8 cellular contexts compared by ENCODE assay signal in the genomic region with DNA sequence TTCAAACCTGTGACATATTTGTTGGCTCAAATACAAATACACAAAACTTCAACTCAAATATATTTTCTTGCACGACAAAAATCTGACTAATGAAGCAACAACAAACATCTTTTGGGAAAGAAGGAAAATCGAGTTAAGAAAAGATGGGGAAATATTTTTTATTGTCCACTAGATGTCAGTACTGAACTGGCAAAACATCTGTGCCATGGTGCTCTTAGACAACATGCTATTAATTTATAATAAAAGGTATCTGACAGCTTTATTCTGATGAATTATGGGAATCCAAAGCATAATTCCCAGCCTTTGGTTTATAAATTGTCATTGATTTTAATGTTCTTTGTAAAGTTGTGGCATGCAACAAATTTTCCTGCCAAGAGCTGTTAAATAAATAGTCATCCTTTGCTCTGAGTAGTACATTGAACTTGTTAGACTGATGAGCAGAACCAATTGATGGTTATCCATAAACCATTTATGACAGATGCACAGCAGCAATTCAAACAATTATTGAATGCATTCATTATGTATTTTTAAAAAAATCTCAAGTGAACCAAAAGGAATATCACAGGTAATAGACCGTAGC.
DNase-seq lines count a peak whose midpoint lies in the region; ATAC-seq and TF ChIP-seq lines count a peak whose summit lies in the region.

No MANE protein-coding gene starts in this region.

- no peak overlapping the region for H3K4me2 ChIP-seq in OCI-LY1 (ENCODE audit: low read length)

- no peaks in the 10 kb centered on the region for H3K9me3 ChIP-seq in OCI-LY1 (ENCODE audit: low read length)
- no peaks in the 10 kb centered on the region for H3K9me3 ChIP-seq in CD8-positive, alpha-beta T cell (ENCODE audit: low read length)

- no peaks in the 10 kb centered on the region for H3K4me1 ChIP-seq in OCI-LY1 (ENCODE audit: insufficient read depth, low read length, severe bottlenecking)
- no peaks in the 10 kb centered on the region for H3K4me1 ChIP-seq in CD8-positive, alpha-beta T cell (ENCODE audit: insufficient read depth, low read length)

- CTCF ChIA-PET in CD8-positive, alpha-beta T cell (lab: Charles Lee): no interaction called here

- ATAC-seq in HG03521 (IDR thresholded peaks at IDR 0.05; ENCODE audit: unreplicated experiment): no peak
- no peak for ATAC-seq in CD8-positive, alpha-beta T cell

- H2AFZ ChIP-seq in OCI-LY1 (ENCODE audit: low read length): no peak overlapping the region

- peaks cover 2% of the 10 kb centered on the region for H3K4me1 Mint-ChIP-seq in CD8-positive, alpha-beta T cell (ENCODE audit: low read depth)

- H3K4me3 Mint-ChIP-seq in CD8-positive, alpha-beta T cell: no peak overlapping the region

- no peak overlapping the region for H3K9ac ChIP-seq in OCI-LY1 (ENCODE audit: low read length)

- POLR2A ChIA-PET in CD8-positive, alpha-beta T cell (lab: Charles Lee): no interaction called here

- H3F3A ChIP-seq in OCI-LY1 (ENCODE audit: insufficient read depth, low read length): no peaks in the 10 kb centered on the region

- H3K27ac Mint-ChIP-seq in CD8-positive, alpha-beta T cell: no peak overlapping the region

- H3K9me3 Mint-ChIP-seq in CD8-positive, alpha-beta T cell: no peaks in the 10 kb centered on the region

- H3K27me3 Mint-ChIP-seq in CD8-positive, alpha-beta T cell (ENCODE audit: low read depth): peaks cover 7% of the 10 kb centered on the region

- H3K27me3 ChIP-seq in OCI-LY1 (ENCODE audit: insufficient read depth, low read length): no peaks in the 10 kb centered on the region
- H3K27me3 ChIP-seq in CD8-positive, alpha-beta T cell (ENCODE audit: insufficient read depth, low read length): no peaks in the 10 kb centered on the region

- H3K36me3 ChIP-seq in OCI-LY1 (ENCODE audit: insufficient read depth, low read length): no peaks in the 10 kb centered on the region
- H3K36me3 ChIP-seq in CD8-positive, alpha-beta T cell (ENCODE audit: insufficient read depth, low read length): no peaks in the 10 kb centered on the region

- no peaks in the 10 kb centered on the region for H3K36me3 Mint-ChIP-seq in CD8-positive, alpha-beta T cell

- DNase-seq in HFF-Myc (ENCODE audit: extremely low read depth, low read depth) (no peak), erythroblast (lab: John Stamatoyannopoulos, UW) (peak; percentile 6 to 31), retina (peak; percentile 48)
- no peak for DNase-seq in effector CD8-positive, alpha-beta T cell (lab: John Stamatoyannopoulos, UW)
- no peak for DNase-seq in CD8-positive, alpha-beta T cell

- TF ChIP-seq POLR2A in erythroblast (IDR thresholded peaks at IDR 0.05; ENCODE audit: low read length): no peak

- intact Hi-C loops in CD8-positive, alpha-beta T cell (cut with DNase I, micrococcal nuclease): loop anchor here in 1 of 2 experiments (5.0 kb wide), 1 partner anchor 1981 kb away; no protein-coding TSS in a partner anchor

- H4K20me1 ChIP-seq in OCI-LY1 (ENCODE audit: insufficient read depth, low read length): no peaks in the 10 kb centered on the region

- H3K27ac ChIP-seq in C4-2B: no peak overlapping the region
- no peak overlapping the region for H3K27ac ChIP-seq in OCI-LY1 (ENCODE audit: low read depth, low read length, poor library complexity, severe bottlenecking)
- no peak overlapping the region for H3K27ac ChIP-seq in CD8-positive, alpha-beta T cell (ENCODE audit: low read depth, low read length)

- no peaks in the 10 kb centered on the region for H3K79me2 ChIP-seq in OCI-LY1 (ENCODE audit: insufficient read depth, low read length)

- H3K4me3 ChIP-seq in HFF-Myc (replicated peaks; ENCODE audit: low read depth, low read length) (no peak overlapping the region), OCI-LY1 (ENCODE audit: low read depth, low read length, poor library complexity, severe bottlenecking) (no peak overlapping the region)
- no peak overlapping the region for H3K4me3 ChIP-seq in CD8-positive, alpha-beta T cell (ENCODE audit: low read depth, low read length)

- peak; percentile 77 for TF ChIP-seq CTCF in C4-2B (conservative IDR thresholded peaks at IDR 0.05)
- TF ChIP-seq CTCF in HFF-Myc (IDR thresholded peaks at IDR 0.05; ENCODE audit: low read depth, low read length, missing control alignments): peak; percentile 21
- peak; percentile 61 for TF ChIP-seq CTCF in OCI-LY1 (IDR thresholded peaks at IDR 0.05; ENCODE audit: low read length)
- no peak for TF ChIP-seq CTCF in CD8-positive, alpha-beta T cell (IDR thresholded peaks at IDR 0.05)

- H3K9me2 ChIP-seq in OCI-LY1 (ENCODE audit: low read depth, low read length): no peaks in the 10 kb centered on the region

Comparison
In these comparisons a context has a peak if more than half of its experiments do, and no peak if none do; other contexts are left out.
1. DNase-seq: peak in erythroblast (2 of 2) and retina (single experiment); none in HFF-Myc (single experiment), effector CD8-positive, alpha-beta T cell (single experiment) and CD8-positive, alpha-beta T cell (0 of 7).